ENCODE assay signal across 1 cellular context in genomic region chr4:154597281-154597680, GRCh38.
TF ChIP-seq lines count a peak whose summit lies in the region.

No MANE protein-coding gene starts in this region.

TF ChIP-seq in HepG2, 621 proteins besides CTCF, POLR2A, EP300 and RAD21 (continued from another document):
- TF ChIP-seq ZBTB4 (CRISPR knock-in tag; IDR thresholded peaks at IDR 0.05; ENCODE audit: borderline replicate concordance), result peak; percentile 41; the same call in 1 of the 2 replicates
- TF ChIP-seq, protein P1, sequence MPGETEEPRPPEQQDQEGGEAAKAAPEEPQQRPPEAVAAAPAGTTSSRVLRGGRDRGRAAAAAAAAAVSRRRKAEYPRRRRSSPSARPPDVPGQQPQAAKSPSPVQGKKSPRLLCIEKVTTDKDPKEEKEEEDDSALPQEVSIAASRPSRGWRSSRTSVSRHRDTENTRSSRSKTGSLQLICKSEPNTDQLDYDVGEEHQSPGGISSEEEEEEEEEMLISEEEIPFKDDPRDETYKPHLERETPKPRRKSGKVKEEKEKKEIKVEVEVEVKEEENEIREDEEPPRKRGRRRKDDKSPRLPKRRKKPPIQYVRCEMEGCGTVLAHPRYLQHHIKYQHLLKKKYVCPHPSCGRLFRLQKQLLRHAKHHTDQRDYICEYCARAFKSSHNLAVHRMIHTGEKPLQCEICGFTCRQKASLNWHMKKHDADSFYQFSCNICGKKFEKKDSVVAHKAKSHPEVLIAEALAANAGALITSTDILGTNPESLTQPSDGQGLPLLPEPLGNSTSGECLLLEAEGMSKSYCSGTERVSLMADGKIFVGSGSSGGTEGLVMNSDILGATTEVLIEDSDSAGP (CRISPR knock-in tag; IDR thresholded peaks at IDR 0.05; ENCODE audit: borderline replicate concordance), result peak; percentile 20; the same call in 1 of the 2 replicates
- TF ChIP-seq ARID5B (CRISPR knock-in tag; IDR thresholded peaks at IDR 0.05), result peak; percentile 47; the same call in 1 of the 2 replicates
- TF ChIP-seq POGZ (CRISPR knock-in tag; IDR thresholded peaks at IDR 0.05), result peak; percentile 32; the same call in 1 of the 2 replicates
- peak; percentile 14; the same call in 1 of the 2 replicates for TF ChIP-seq FOSL2 (CRISPR knock-in tag; IDR thresholded peaks at IDR 0.05)
- TF ChIP-seq ZMYM2 (CRISPR knock-in tag; IDR thresholded peaks at IDR 0.05), result peak; percentile 55; the same call in 1 of the 2 replicates
- peak; percentile 25 for TF ChIP-seq ZEB1 (IDR thresholded peaks at IDR 0.05; ENCODE audit: insufficient replicate concordance, low read depth)
- TF ChIP-seq ZNF121 (CRISPR knock-in tag; IDR thresholded peaks at IDR 0.05), result peak; percentile 42; the same call in 1 of the 2 replicates
